11 cellular contexts compared by ENCODE assay signal in genomic region chr2:148615446-148615845, GRCh38. TPM values are rescaled to one million over a fixed set of nuclear protein-coding genes. Genes with fewer than 3 reads are reported as not detected.
DNase-seq lines count a peak whose midpoint lies in the region; ATAC-seq and TF ChIP-seq lines count a peak whose summit lies in the region.
"Had no signal": no experiment of that assay in that cellular context is flagged by ENCODE, and none has a peak within 500 bp of the region (broad histone marks: within the 10 kb centered on the region; RNA-seq: fewer than 3 reads in every experiment).

No MANE protein-coding gene starts in this region.

- no peaks in the 10 kb centered on the region for H3K36me3 Mint-ChIP-seq in activated CD4-positive, alpha-beta T cell treated with anti-CD3 and anti-CD28 coated beads for 36 hours (ENCODE audit: low read depth)

- TF ChIP-seq CTCF in PC-9 (conservative IDR thresholded peaks at IDR 0.05) (no peak), esophagus squamous epithelium (IDR thresholded peaks at IDR 0.05) (no peak)

- intact Hi-C loops in PC-9 (cut with micrococcal nuclease; ENCODE audit: unreplicated experiment) (loop anchor here (1.0 kb wide), 1 partner anchor 8 kb away; no protein-coding TSS in a partner anchor), esophagus squamous epithelium (cut with DNase I) (no loop called here)
- intact Hi-C loops in activated CD4-positive, alpha-beta T cell treated with anti-CD3 and anti-CD28 coated beads for 36 hours (cut with DNase I, micrococcal nuclease), result no loop called here

- H4K20me1 ChIP-seq in PC-9 (ENCODE audit: insufficient read depth), result no peaks in the 10 kb centered on the region
- H4K20me1 ChIP-seq: BLaER1 had no signal

- H3K27me3 ChIP-seq in PC-9 (ENCODE audit: insufficient read depth, low read depth) (no peaks in the 10 kb centered on the region), esophagus squamous epithelium (no peaks in the 10 kb centered on the region)
- H3K27me3 ChIP-seq: BLaER1 had no signal

- peak; percentile 9 for DNase-seq in Daoy (ENCODE audit: low read depth)
- no peak for DNase-seq in PC-9
- DNase-seq in globus pallidus (ENCODE audit: low spot score), result peak; percentile 62
- peak; percentile 16 for DNase-seq in occipital lobe (lab: John Stamatoyannopoulos, UW)
- no peak for DNase-seq in NCI-H1694 (lab: John Stamatoyannopoulos, UW)
- DNase-seq in esophagus squamous epithelium (lab: John Stamatoyannopoulos, UW), result no peak
- no peak for DNase-seq in activated CD4-positive, alpha-beta T cell treated with anti-CD3 and anti-CD28 coated beads for 36 hours
- DNase-seq in DMS53 (lab: John Stamatoyannopoulos, UW), result no peak
- DNase-seq: NCI-H1092, NCI-H526 treated with DMSO at 0.1 percent for 48 hours had no signal

- H3K36me3 ChIP-seq in PC-9 (ENCODE audit: low read depth), result no peaks in the 10 kb centered on the region
- H3K36me3 ChIP-seq in esophagus squamous epithelium, result no peaks in the 10 kb centered on the region
- H3K36me3 ChIP-seq: BLaER1 had no signal

- H3K27ac Mint-ChIP-seq in activated CD4-positive, alpha-beta T cell treated with anti-CD3 and anti-CD28 coated beads for 36 hours, result no peak overlapping the region

- no peaks in the 10 kb centered on the region for H3K79me2 ChIP-seq in PC-9 (ENCODE audit: low read depth)

- POLR2A ChIA-PET in PC-9 (lab: Charles Lee; ENCODE audit: unreplicated experiment), result interaction anchor here (0.5 to 0.7 kb wide), 2 partner anchors 31 to 1527 kb away, joined by 3 to 6 read pairs; no protein-coding TSS in a partner anchor
- POLR2A ChIA-PET in activated CD4-positive, alpha-beta T cell treated with anti-CD3 and anti-CD28 coated beads for 36 hours (lab: Charles Lee), result no interaction called here

- CTCF ChIA-PET in PC-9 (lab: Charles Lee), result interaction anchor here (0.7 kb wide), 1 partner anchor 332 kb away, joined by 5 read pairs; no protein-coding TSS in a partner anchor
- CTCF ChIA-PET in activated CD4-positive, alpha-beta T cell treated with anti-CD3 and anti-CD28 coated beads for 36 hours (lab: Charles Lee), result interaction anchor here (1.1 to 1.3 kb wide), 2 partner anchors 11 to 23 kb away, joined by 4 to 6 read pairs; no protein-coding TSS in a partner anchor

- H3K4me3 Mint-ChIP-seq in activated CD4-positive, alpha-beta T cell treated with anti-CD3 and anti-CD28 coated beads for 36 hours, result no peak overlapping the region

- H3K4me1 ChIP-seq in PC-9 (replicated peaks; ENCODE audit: insufficient read depth) (peaks cover 41% of the 10 kb centered on the region), esophagus squamous epithelium (peaks cover 6 to 18% (median 7%) of the 10 kb centered on the region in 3 donors)

- no peak overlapping the region for H2AFZ ChIP-seq in PC-9

- H3K4me2 ChIP-seq in PC-9, result peak overlapping the region; percentile 76; the same call in 1 of the 2 replicates

- BruUV-seq in PC-9 (replicated peaks; lab: Mats Ljungman, UMichigan), result no TSS peak

- H3K27ac ChIP-seq in PC-9 (peak overlapping the region; percentile 99), esophagus squamous epithelium (no peak overlapping the region)
- H3K27ac ChIP-seq: BLaER1 had no signal

- H3F3A ChIP-seq in PC-9 (ENCODE audit: insufficient read depth, low read depth), result peaks cover 22% of the 10 kb centered on the region

- peaks cover 3% of the 10 kb centered on the region for H3K27me3 Mint-ChIP-seq in activated CD4-positive, alpha-beta T cell treated with anti-CD3 and anti-CD28 coated beads for 36 hours

- H3K4me1 Mint-ChIP-seq in activated CD4-positive, alpha-beta T cell treated with anti-CD3 and anti-CD28 coated beads for 36 hours, result peaks cover 12% of the 10 kb centered on the region

- no peak for ATAC-seq in activated CD4-positive, alpha-beta T cell treated with anti-CD3 and anti-CD28 coated beads for 36 hours

- no peak for TF ChIP-seq POLR2A in esophagus squamous epithelium (IDR thresholded peaks at IDR 0.05)

- no peaks in the 10 kb centered on the region for H3K9me3 Mint-ChIP-seq in activated CD4-positive, alpha-beta T cell treated with anti-CD3 and anti-CD28 coated beads for 36 hours (ENCODE audit: low read depth)

- H3K9me2 ChIP-seq in PC-9 (ENCODE audit: insufficient read depth), result no peaks in the 10 kb centered on the region

- no peaks in the 10 kb centered on the region for H3K9me3 ChIP-seq in PC-9 (ENCODE audit: insufficient read depth, low read depth)
- no peaks in the 10 kb centered on the region for H3K9me3 ChIP-seq in esophagus squamous epithelium
- H3K9me3 ChIP-seq: BLaER1 had no signal

- H3K4me3 ChIP-seq in PC-9, result no peak overlapping the region
- H3K4me3 ChIP-seq in esophagus squamous epithelium, result no peak overlapping the region
- H3K4me3 ChIP-seq: BLaER1 had no signal

- 37 to 69% methylated on average over 3 of the region's 3 CpGs for WGBS in esophagus squamous epithelium, 2 donors

RNA-seq across cellular contexts. Expression of gene EPC2, which starts 29.1 kb away (rescaled TPM):
- 13.0 and 23.7 TPM in 2 replicates for total RNA-seq in Daoy (2014; rRNA removed; shearing (Covaris generic))
- 15.8 and 29.8 TPM in 2 replicates for total RNA-seq in PC-9 (2021)
- total RNA-seq in occipital lobe, result 103 TPM
- total RNA-seq in esophagus squamous epithelium, result 10 to 100 TPM; 10.6 to 29.2 (median 15.4) TPM
- 10 to 100 TPM; 20.8 to 25.7 TPM for total RNA-seq in activated CD4-positive, alpha-beta T cell treated with anti-CD3 and anti-CD28 coated beads for 36 hours

Comparison
In these comparisons a context has a peak if more than half of its experiments do, and no peak if none do; other contexts are left out.
1. DNase-seq: peak in Daoy (single experiment), globus pallidus (single experiment) and occipital lobe (single experiment); none in PC-9 (0 of 2), NCI-H1694 (single experiment), esophagus squamous epithelium (single experiment), activated CD4-positive, alpha-beta T cell treated with anti-CD3 and anti-CD28 coated beads for 36 hours (single experiment) and DMS53 (single experiment).